Comparison of ENCODE assay signal across 9 cellular contexts in genomic region chr10:3477683-3478082, GRCh38.
A peak's percentile ranks its signal among the peaks of the same experiment; 100 is the strongest.
DNase-seq lines count a peak whose midpoint lies in the region; ATAC-seq, FAIRE-seq and TF ChIP-seq lines count a peak whose summit lies in the region.
"Had no signal": no experiment of that assay in that cellular context is flagged by ENCODE, and none has a peak within 500 bp of the region (broad histone marks: within the 10 kb centered on the region; RNA-seq: fewer than 3 reads in every experiment).

No MANE protein-coding gene starts in this region.

- H2AFZ ChIP-seq in astrocyte (ENCODE audit: low read depth, low read length) = peak overlapping the region; percentile 31

- H4K20me1 ChIP-seq in astrocyte (ENCODE audit: insufficient read depth, low read length) = no peaks in the 10 kb centered on the region

- ATAC-seq in GM19043 (IDR thresholded peaks at IDR 0.05; ENCODE audit: low read depth, unreplicated experiment) = peak; percentile 30
- peak; percentile 67 for ATAC-seq in HG02852 (IDR thresholded peaks at IDR 0.05; ENCODE audit: unreplicated experiment)
- ATAC-seq in stimulated activated effector memory CD8-positive, alpha-beta T cell treated with anti-CD3 and anti-CD28 coated beads, Interleukin-12 subunit alpha, Interleukin-12 subunit beta, amount 100 ng/mL, for 72 hours = peak; percentile 90
- ATAC-seq in HG02970 (IDR thresholded peaks at IDR 0.05; ENCODE audit: low FRiP score, unreplicated experiment) = no peak

- H3K4me3 ChIP-seq in astrocyte (ENCODE audit: insufficient read depth, low read depth, low read length) (no peak overlapping the region), stomach (no peak overlapping the region)

- FAIRE-seq in astrocyte (lab: Jason Lieb, UNC) = peak; percentile 41
- FAIRE-seq: colon had no signal

- TF ChIP-seq EP300 in stomach (IDR thresholded peaks at IDR 0.05) = no peak

- TF ChIP-seq POLR2A in stomach (IDR thresholded peaks at IDR 0.05) = no peak

- H3K27me3 ChIP-seq in astrocyte (ENCODE audit: insufficient read depth, low read length) (no peaks in the 10 kb centered on the region), stomach (no peaks in the 10 kb centered on the region)

- peaks cover 3% of the 10 kb centered on the region for H3K36me3 Mint-ChIP-seq in astrocyte (ENCODE audit: low read depth, unreplicated experiment)
- no peaks in the 10 kb centered on the region for H3K36me3 Mint-ChIP-seq in stimulated activated effector memory CD8-positive, alpha-beta T cell treated with anti-CD3 and anti-CD28 coated beads, Interleukin-12 subunit alpha, Interleukin-12 subunit beta, amount 100 ng/mL, for 72 hours

- no peaks in the 10 kb centered on the region for H3K27me3 Mint-ChIP-seq in astrocyte (ENCODE audit: low read depth, unreplicated experiment)

- DNase-seq in astrocyte (ENCODE audit: low read depth) = peak; percentile 79
- DNase-seq in stimulated activated effector memory CD8-positive, alpha-beta T cell treated with anti-CD3 and anti-CD28 coated beads, Interleukin-12 subunit alpha, Interleukin-12 subunit beta, amount 100 ng/mL, for 72 hours (ENCODE audit: low spot score in 2 of 2) = no peak
- no peak for DNase-seq in stimulated activated CD4-positive, alpha-beta T cell treated with anti-CD3 and anti-CD28 coated beads, Interleukin-4, amount 100 ng/mL, for 24 hours
- no peak for DNase-seq in stomach
- DNase-seq: MM.1S had no signal

- H3K4me1 ChIP-seq in astrocyte (ENCODE audit: insufficient read depth, low read length) = peaks cover 12% of the 10 kb centered on the region
- H3K4me1 ChIP-seq in stomach = peaks cover 0 to 19% (median 12%) of the 10 kb centered on the region in 4 donors

- H3K4me2 ChIP-seq in astrocyte (ENCODE audit: low read length) = no peak overlapping the region

- H3K27ac ChIP-seq in astrocyte (ENCODE audit: low read depth, low read length) (no peak overlapping the region), stomach (no peak overlapping the region)

- H3K27ac Mint-ChIP-seq in astrocyte (ENCODE audit: unreplicated experiment) = peak overlapping the region; percentile 51
- H3K27ac Mint-ChIP-seq in stimulated activated effector memory CD8-positive, alpha-beta T cell treated with anti-CD3 and anti-CD28 coated beads, Interleukin-12 subunit alpha, Interleukin-12 subunit beta, amount 100 ng/mL, for 72 hours = no peak overlapping the region

- no peak for TF ChIP-seq CTCF in astrocyte (IDR thresholded peaks at IDR 0.05; ENCODE audit: insufficient read depth, low read depth, low read length)
- TF ChIP-seq CTCF in stomach (IDR thresholded peaks at IDR 0.05) = no peak

- H3K36me3 ChIP-seq in astrocyte (ENCODE audit: insufficient read depth, low read length) (no peaks in the 10 kb centered on the region), stomach (no peaks in the 10 kb centered on the region)

- no peak overlapping the region for H3K9ac ChIP-seq in astrocyte (ENCODE audit: low read length)

- no peak overlapping the region for H3K4me3 Mint-ChIP-seq in astrocyte (ENCODE audit: unreplicated experiment)
- no peak overlapping the region for H3K4me3 Mint-ChIP-seq in stimulated activated effector memory CD8-positive, alpha-beta T cell treated with anti-CD3 and anti-CD28 coated beads, Interleukin-12 subunit alpha, Interleukin-12 subunit beta, amount 100 ng/mL, for 72 hours

- H3K4me1 Mint-ChIP-seq in astrocyte (ENCODE audit: low read depth, unreplicated experiment) = peaks cover 22% of the 10 kb centered on the region
- H3K4me1 Mint-ChIP-seq in stimulated activated effector memory CD8-positive, alpha-beta T cell treated with anti-CD3 and anti-CD28 coated beads, Interleukin-12 subunit alpha, Interleukin-12 subunit beta, amount 100 ng/mL, for 72 hours = peaks cover 26% of the 10 kb centered on the region

- H3K9me3 ChIP-seq in astrocyte (ENCODE audit: insufficient read depth, low read depth, low read length) (no peaks in the 10 kb centered on the region), stomach (no peaks in the 10 kb centered on the region)

- 36 to 45% (median 43%) methylated on average over 3 of the region's 3 CpGs for WGBS in stomach, 5 donors

- peaks cover 6% of the 10 kb centered on the region for H3K9me3 Mint-ChIP-seq in astrocyte (ENCODE audit: unreplicated experiment)
- no peaks in the 10 kb centered on the region for H3K9me3 Mint-ChIP-seq in stimulated activated effector memory CD8-positive, alpha-beta T cell treated with anti-CD3 and anti-CD28 coated beads, Interleukin-12 subunit alpha, Interleukin-12 subunit beta, amount 100 ng/mL, for 72 hours

- no peaks in the 10 kb centered on the region for H3K79me2 ChIP-seq in astrocyte (ENCODE audit: insufficient read depth, low read length)

- intact Hi-C loops in stomach (cut with DNase I; ENCODE audit: low total_unique reads) = no loop called here
